In genomic region chr19:39244410-39245100, GRCh38 we compare ENCODE assay signal across 6 cellular contexts. TPM values are rescaled to one million over a fixed set of nuclear protein-coding genes. Genes with fewer than 3 reads are reported as not detected.
"Had no signal": no experiment of that assay in that cellular context is flagged by ENCODE, and none has a peak within 500 bp of the region (broad histone marks: within the 10 kb centered on the region; RNA-seq: fewer than 3 reads in every experiment).

IFNL3 (minus strand) TSS chr19:39245006; CDS start chr19:39244967, 39 bp downstream.

RNA-seq across cellular contexts. Expression of gene IFNL3, which starts in this region (rescaled TPM):
- total RNA-seq: GM23248, H4, H7, HFFc6, HT1080 had no signal
- polyA plus RNA-seq: GM23248, IgD-negative memory B cell had no signal
